1 cellular context compared by ENCODE assay signal in the genomic region with DNA sequence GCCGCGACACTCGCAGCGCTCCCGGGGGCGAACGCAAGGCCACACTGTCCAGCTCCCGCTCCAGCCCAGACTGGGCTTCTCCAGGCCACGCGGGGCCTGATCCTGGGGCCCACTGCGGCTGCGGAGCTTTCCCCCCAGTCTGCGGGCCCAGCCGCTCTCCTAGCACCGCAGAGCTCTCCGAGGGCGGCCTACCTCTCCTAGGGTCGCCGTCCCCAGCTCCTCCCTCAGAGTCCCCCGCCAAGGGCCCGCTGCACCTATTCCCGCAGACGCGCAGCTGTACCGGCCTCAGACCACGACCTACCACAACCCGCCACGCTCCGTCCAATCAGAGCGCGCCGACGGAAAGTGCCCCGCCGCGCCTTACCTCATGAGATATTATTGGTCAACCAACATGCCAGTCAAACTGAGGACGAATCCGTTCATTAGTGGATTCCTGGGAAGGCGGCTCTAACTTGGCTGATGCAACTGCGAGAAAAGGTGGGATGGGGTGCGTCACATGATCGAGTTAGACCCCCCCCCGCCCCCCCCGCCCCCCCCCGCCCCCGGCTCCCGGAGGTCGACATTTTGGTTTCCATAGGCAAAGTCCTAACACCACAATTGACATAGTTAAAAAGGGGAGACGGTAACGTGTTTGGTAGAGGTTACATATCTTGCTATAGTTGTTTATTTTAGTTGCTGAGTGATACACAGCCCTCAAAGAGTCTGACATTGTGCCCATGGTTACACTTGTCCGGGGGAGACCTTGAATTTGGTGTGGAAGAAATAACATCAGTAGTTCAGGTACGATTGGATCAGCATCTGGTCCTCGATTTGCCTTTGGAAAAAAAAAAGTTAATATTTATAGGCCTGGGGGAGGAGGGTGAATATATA.
TF ChIP-seq lines count a peak whose summit lies in the region.

A gene (minus strand): TSS at position 278 of the 870 bp plus-strand sequence. CDS start 6,743 bp downstream, outside the sequence.

TF ChIP-seq in HepG2, 621 proteins besides CTCF, POLR2A, EP300 and RAD21 (continued from another document and continues in another):
- TF ChIP-seq, protein P1, sequence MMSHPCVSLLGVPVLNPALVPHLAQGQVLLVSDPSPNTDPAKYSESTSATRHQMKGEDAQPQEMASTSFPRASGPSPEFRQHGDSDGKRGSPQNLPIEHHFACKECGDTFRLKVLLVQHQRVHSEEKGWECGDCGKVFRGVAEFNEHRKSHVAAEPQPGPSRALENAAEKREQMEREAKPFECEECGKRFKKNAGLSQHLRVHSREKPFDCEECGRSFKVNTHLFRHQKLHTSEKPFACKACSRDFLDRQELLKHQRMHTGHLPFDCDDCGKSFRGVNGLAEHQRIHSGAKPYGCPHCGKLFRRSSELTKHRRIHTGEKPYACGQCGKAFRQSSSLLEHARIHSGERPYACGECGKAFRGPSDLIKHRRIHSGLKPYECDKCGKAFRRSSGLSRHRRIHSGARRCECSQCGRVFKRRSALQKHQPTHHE (CRISPR knock-in tag; IDR thresholded peaks at IDR 0.05; ENCODE audit: borderline replicate concordance), result peak; percentile 39; the same call in 1 of the 2 replicates
- TF ChIP-seq TGIF2 (CRISPR knock-in tag; IDR thresholded peaks at IDR 0.05) (0 out of 2 replicates have a peak, but pooled peaks have one; percentile 82), ZNF20 (CRISPR knock-in tag; IDR thresholded peaks at IDR 0.05) (no peak), RFX5 (IDR thresholded peaks at IDR 0.05; ENCODE audit: low read depth, low read length) (peak; percentile 57; the same call in 1 of the 2 replicates), MEIS1 (CRISPR knock-in tag; IDR thresholded peaks at IDR 0.05; ENCODE audit: borderline replicate concordance) (peak; percentile 81; the same call in 1 of the 2 replicates), ZNF891 (CRISPR knock-in tag; IDR thresholded peaks at IDR 0.05) (peak; percentile 88; the same call in 1 of the 2 replicates), NFYB (CRISPR knock-in tag; IDR thresholded peaks at IDR 0.05) (peak; percentile 97), CHD4 (IDR thresholded peaks at IDR 0.05; ENCODE audit: borderline replicate concordance, low read length) (peak; percentile 85), ZNF747 (CRISPR knock-in tag; IDR thresholded peaks at IDR 0.05; ENCODE audit: borderline replicate concordance) (peak; percentile 68; the same call in 1 of the 2 replicates), CREB1 (IDR thresholded peaks at IDR 0.05) (peak; percentile 92), CREB1 (CRISPR knock-in tag; IDR thresholded peaks at IDR 0.05) (peak; percentile 90), PHF20 (CRISPR knock-in tag; IDR thresholded peaks at IDR 0.05) (peak; percentile 80), ZFP90 (CRISPR knock-in tag; IDR thresholded peaks at IDR 0.05; ENCODE audit: borderline replicate concordance) (peak; percentile 94; the same call in 1 of the 2 replicates), KLF13 (CRISPR knock-in tag; IDR thresholded peaks at IDR 0.05) (peak; percentile 69; the same call in 1 of the 2 replicates), SOX5 (CRISPR knock-in tag; IDR thresholded peaks at IDR 0.05; ENCODE audit: borderline replicate concordance) (peak; percentile 19; the same call in 1 of the 2 replicates), PITX1 (CRISPR knock-in tag; IDR thresholded peaks at IDR 0.05) (peak; percentile 83), ZNF331 (CRISPR knock-in tag; IDR thresholded peaks at IDR 0.05) (peak; percentile 80; the same call in 1 of the 2 replicates), SP2 (CRISPR knock-in tag; IDR thresholded peaks at IDR 0.05) (peak; percentile 96), BHLHE40 (IDR thresholded peaks at IDR 0.05; ENCODE audit: low read length) (peak; percentile 25), ZKSCAN1 (IDR thresholded peaks at IDR 0.05; ENCODE audit: low read length) (no peak), HMGA1 (CRISPR knock-in tag; conservative IDR thresholded peaks at IDR 0.05) (no peak)
- TF ChIP-seq, protein P2, sequence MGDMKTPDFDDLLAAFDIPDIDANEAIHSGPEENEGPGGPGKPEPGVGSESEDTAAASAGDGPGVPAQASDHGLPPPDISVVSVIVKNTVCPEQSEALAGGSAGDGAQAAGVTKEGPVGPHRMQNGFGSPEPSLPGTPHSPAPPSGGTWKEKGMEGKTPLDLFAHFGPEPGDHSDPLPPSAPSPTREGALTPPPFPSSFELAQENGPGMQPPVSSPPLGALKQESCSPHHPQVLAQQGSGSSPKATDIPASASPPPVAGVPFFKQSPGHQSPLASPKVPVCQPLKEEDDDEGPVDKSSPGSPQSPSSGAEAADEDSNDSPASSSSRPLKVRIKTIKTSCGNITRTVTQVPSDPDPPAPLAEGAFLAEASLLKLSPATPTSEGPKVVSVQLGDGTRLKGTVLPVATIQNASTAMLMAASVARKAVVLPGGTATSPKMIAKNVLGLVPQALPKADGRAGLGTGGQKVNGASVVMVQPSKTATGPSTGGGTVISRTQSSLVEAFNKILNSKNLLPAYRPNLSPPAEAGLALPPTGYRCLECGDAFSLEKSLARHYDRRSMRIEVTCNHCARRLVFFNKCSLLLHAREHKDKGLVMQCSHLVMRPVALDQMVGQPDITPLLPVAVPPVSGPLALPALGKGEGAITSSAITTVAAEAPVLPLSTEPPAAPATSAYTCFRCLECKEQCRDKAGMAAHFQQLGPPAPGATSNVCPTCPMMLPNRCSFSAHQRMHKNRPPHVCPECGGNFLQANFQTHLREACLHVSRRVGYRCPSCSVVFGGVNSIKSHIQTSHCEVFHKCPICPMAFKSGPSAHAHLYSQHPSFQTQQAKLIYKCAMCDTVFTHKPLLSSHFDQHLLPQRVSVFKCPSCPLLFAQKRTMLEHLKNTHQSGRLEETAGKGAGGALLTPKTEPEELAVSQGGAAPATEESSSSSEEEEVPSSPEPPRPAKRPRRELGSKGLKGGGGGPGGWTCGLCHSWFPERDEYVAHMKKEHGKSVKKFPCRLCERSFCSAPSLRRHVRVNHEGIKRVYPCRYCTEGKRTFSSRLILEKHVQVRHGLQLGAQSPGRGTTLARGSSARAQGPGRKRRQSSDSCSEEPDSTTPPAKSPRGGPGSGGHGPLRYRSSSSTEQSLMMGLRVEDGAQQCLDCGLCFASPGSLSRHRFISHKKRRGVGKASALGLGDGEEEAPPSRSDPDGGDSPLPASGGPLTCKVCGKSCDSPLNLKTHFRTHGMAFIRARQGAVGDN (CRISPR knock-in tag; IDR thresholded peaks at IDR 0.05), result peak; percentile 89
- TF ChIP-seq, protein P3, sequence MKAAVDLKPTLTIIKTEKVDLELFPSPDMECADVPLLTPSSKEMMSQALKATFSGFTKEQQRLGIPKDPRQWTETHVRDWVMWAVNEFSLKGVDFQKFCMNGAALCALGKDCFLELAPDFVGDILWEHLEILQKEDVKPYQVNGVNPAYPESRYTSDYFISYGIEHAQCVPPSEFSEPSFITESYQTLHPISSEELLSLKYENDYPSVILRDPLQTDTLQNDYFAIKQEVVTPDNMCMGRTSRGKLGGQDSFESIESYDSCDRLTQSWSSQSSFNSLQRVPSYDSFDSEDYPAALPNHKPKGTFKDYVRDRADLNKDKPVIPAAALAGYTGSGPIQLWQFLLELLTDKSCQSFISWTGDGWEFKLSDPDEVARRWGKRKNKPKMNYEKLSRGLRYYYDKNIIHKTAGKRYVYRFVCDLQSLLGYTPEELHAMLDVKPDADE (CRISPR knock-in tag; IDR thresholded peaks at IDR 0.05), result no peak; the same call in 1 of the 2 replicates
- TF ChIP-seq, protein P4, sequence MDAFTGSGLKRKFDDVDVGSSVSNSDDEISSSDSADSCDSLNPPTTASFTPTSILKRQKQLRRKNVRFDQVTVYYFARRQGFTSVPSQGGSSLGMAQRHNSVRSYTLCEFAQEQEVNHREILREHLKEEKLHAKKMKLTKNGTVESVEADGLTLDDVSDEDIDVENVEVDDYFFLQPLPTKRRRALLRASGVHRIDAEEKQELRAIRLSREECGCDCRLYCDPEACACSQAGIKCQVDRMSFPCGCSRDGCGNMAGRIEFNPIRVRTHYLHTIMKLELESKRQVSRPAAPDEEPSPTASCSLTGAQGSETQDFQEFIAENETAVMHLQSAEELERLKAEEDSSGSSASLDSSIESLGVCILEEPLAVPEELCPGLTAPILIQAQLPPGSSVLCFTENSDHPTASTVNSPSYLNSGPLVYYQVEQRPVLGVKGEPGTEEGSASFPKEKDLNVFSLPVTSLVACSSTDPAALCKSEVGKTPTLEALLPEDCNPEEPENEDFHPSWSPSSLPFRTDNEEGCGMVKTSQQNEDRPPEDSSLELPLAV (CRISPR knock-in tag; conservative IDR thresholded peaks at IDR 0.05; ENCODE audit: low read depth), result no peak
- TF ChIP-seq, protein P5, sequence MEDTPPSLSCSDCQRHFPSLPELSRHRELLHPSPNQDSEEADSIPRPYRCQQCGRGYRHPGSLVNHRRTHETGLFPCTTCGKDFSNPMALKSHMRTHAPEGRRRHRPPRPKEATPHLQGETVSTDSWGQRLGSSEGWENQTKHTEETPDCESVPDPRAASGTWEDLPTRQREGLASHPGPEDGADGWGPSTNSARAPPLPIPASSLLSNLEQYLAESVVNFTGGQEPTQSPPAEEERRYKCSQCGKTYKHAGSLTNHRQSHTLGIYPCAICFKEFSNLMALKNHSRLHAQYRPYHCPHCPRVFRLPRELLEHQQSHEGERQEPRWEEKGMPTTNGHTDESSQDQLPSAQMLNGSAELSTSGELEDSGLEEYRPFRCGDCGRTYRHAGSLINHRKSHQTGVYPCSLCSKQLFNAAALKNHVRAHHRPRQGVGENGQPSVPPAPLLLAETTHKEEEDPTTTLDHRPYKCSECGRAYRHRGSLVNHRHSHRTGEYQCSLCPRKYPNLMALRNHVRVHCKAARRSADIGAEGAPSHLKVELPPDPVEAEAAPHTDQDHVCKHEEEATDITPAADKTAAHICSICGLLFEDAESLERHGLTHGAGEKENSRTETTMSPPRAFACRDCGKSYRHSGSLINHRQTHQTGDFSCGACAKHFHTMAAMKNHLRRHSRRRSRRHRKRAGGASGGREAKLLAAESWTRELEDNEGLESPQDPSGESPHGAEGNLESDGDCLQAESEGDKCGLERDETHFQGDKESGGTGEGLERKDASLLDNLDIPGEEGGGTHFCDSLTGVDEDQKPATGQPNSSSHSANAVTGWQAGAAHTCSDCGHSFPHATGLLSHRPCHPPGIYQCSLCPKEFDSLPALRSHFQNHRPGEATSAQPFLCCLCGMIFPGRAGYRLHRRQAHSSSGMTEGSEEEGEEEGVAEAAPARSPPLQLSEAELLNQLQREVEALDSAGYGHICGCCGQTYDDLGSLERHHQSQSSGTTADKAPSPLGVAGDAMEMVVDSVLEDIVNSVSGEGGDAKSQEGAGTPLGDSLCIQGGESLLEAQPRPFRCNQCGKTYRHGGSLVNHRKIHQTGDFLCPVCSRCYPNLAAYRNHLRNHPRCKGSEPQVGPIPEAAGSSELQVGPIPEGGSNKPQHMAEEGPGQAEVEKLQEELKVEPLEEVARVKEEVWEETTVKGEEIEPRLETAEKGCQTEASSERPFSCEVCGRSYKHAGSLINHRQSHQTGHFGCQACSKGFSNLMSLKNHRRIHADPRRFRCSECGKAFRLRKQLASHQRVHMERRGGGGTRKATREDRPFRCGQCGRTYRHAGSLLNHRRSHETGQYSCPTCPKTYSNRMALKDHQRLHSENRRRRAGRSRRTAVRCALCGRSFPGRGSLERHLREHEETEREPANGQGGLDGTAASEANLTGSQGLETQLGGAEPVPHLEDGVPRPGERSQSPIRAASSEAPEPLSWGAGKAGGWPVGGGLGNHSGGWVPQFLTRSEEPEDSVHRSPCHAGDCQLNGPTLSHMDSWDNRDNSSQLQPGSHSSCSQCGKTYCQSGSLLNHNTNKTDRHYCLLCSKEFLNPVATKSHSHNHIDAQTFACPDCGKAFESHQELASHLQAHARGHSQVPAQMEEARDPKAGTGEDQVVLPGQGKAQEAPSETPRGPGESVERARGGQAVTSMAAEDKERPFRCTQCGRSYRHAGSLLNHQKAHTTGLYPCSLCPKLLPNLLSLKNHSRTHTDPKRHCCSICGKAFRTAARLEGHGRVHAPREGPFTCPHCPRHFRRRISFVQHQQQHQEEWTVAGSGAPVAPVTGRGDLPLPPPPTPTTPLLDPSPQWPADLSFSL (CRISPR knock-in tag; IDR thresholded peaks at IDR 0.05), result no peak
- TF ChIP-seq, protein P6, sequence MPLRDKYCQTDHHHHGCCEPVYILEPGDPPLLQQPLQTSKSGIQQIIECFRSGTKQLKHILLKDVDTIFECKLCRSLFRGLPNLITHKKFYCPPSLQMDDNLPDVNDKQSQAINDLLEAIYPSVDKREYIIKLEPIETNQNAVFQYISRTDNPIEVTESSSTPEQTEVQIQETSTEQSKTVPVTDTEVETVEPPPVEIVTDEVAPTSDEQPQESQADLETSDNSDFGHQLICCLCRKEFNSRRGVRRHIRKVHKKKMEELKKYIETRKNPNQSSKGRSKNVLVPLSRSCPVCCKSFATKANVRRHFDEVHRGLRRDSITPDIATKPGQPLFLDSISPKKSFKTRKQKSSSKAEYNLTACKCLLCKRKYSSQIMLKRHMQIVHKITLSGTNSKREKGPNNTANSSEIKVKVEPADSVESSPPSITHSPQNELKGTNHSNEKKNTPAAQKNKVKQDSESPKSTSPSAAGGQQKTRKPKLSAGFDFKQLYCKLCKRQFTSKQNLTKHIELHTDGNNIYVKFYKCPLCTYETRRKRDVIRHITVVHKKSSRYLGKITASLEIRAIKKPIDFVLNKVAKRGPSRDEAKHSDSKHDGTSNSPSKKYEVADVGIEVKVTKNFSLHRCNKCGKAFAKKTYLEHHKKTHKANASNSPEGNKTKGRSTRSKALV (CRISPR knock-in tag; IDR thresholded peaks at IDR 0.05), result peak; percentile 74; the same call in 1 of the 2 replicates
- TF ChIP-seq, protein P7, sequence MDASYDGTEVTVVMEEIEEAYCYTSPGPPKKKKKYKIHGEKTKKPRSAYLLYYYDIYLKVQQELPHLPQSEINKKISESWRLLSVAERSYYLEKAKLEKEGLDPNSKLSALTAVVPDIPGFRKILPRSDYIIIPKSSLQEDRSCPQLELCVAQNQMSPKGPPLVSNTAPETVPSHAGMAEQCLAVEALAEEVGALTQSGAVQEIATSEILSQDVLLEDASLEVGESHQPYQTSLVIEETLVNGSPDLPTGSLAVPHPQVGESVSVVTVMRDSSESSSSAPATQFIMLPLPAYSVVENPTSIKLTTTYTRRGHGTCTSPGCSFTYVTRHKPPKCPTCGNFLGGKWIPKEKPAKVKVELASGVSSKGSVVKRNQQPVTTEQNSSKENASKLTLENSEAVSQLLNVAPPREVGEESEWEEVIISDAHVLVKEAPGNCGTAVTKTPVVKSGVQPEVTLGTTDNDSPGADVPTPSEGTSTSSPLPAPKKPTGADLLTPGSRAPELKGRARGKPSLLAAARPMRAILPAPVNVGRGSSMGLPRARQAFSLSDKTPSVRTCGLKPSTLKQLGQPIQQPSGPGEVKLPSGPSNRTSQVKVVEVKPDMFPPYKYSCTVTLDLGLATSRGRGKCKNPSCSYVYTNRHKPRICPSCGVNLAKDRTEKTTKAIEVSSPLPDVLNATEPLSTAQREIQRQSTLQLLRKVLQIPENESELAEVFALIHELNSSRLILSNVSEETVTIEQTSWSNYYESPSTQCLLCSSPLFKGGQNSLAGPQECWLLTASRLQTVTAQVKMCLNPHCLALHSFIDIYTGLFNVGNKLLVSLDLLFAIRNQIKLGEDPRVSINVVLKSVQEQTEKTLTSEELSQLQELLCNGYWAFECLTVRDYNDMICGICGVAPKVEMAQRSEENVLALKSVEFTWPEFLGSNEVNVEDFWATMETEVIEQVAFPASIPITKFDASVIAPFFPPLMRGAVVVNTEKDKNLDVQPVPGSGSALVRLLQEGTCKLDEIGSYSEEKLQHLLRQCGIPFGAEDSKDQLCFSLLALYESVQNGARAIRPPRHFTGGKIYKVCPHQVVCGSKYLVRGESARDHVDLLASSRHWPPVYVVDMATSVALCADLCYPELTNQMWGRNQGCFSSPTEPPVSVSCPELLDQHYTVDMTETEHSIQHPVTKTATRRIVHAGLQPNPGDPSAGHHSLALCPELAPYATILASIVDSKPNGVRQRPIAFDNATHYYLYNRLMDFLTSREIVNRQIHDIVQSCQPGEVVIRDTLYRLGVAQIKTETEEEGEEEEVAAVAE (CRISPR knock-in tag; IDR thresholded peaks at IDR 0.05; ENCODE audit: borderline replicate concordance), result peak; percentile 85; the same call in 1 of the 2 replicates
- TF ChIP-seq, protein P8, sequence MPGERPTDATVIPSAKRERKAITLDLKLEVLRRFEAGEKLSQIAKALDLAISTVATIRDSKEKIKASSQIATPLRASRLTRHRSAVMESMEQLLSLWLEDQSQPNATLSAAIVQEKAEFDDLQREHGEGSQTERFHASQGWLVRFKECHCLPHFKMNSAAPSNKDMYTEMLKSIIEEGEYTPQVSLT (CRISPR knock-in tag; IDR thresholded peaks at IDR 0.05; ENCODE audit: borderline replicate concordance, low read depth), result no peak
